Comparison of ENCODE assay signal across 11 cellular contexts in genomic region chr2:204109681-204110080, GRCh38.
DNase-seq lines count a peak whose midpoint lies in the region; ATAC-seq and TF ChIP-seq lines count a peak whose summit lies in the region.
"Had no signal": no experiment of that assay in that cellular context is flagged by ENCODE, and none has a peak within 500 bp of the region (broad histone marks: within the 10 kb centered on the region; RNA-seq: fewer than 3 reads in every experiment).

No MANE protein-coding gene starts in this region.

- H3K27me3 ChIP-seq in CD4-positive, alpha-beta memory T cell (ENCODE audit: insufficient read depth, low read length) = no peaks in the 10 kb centered on the region
- H3K27me3 ChIP-seq: gastroesophageal sphincter, SJSA1 had no signal

- H3K4me1 Mint-ChIP-seq in CD4-positive, alpha-beta memory T cell = peaks cover 40 to 59% (median 49%) of the 10 kb centered on the region in 4 donors
- H3K4me1 Mint-ChIP-seq in activated naive CD8-positive, alpha-beta T cell treated with anti-CD3 and anti-CD28 coated beads for 36 hours = peaks cover 79% of the 10 kb centered on the region
- H3K4me1 Mint-ChIP-seq in nephron = peaks cover 62% of the 10 kb centered on the region

- no peaks in the 10 kb centered on the region for H3K9me3 ChIP-seq in CD4-positive, alpha-beta memory T cell (ENCODE audit: control insufficient read depth in 1 of 2, low read length in 2 of 2)
- H3K9me3 ChIP-seq: gastroesophageal sphincter, SJSA1 had no signal

- H3K4me3 Mint-ChIP-seq in CD4-positive, alpha-beta memory T cell = peak overlapping the region; percentile 79 to 94 (median 86)
- H3K4me3 Mint-ChIP-seq in activated naive CD8-positive, alpha-beta T cell treated with anti-CD3 and anti-CD28 coated beads for 36 hours = peak overlapping the region; percentile 60
- no peak overlapping the region for H3K4me3 Mint-ChIP-seq in nephron

- CTCF ChIA-PET in CD4-positive, alpha-beta memory T cell (lab: Charles Lee; ENCODE audit: partially characterized antibody) = interaction anchor here (0.7 to 11.2 kb wide), 8 partner anchors 31 to 1569 kb away, joined by 3 to 187 read pairs (median 5); no protein-coding TSS in a partner anchor

- ATAC-seq in GM21825 (IDR thresholded peaks at IDR 0.05; ENCODE audit: unreplicated experiment) = no peak
- ATAC-seq: gastroesophageal sphincter had no signal

- TF ChIP-seq CTCF in LNCaP clone FGC (IDR thresholded peaks at IDR 0.05; ENCODE audit: control insufficient read depth, extremely low read depth, insufficient read depth) (no peak), nephron (IDR thresholded peaks at IDR 0.05; ENCODE audit: unreplicated experiment in 3 of 3) (no peak), GM13977 (IDR thresholded peaks at IDR 0.05; ENCODE audit: extremely low read depth, insufficient read depth, missing control alignments) (no peak)

- no peaks in the 10 kb centered on the region for H3K9me3 Mint-ChIP-seq in CD4-positive, alpha-beta memory T cell
- H3K9me3 Mint-ChIP-seq in activated naive CD8-positive, alpha-beta T cell treated with anti-CD3 and anti-CD28 coated beads for 36 hours = no peaks in the 10 kb centered on the region
- no peaks in the 10 kb centered on the region for H3K9me3 Mint-ChIP-seq in nephron

- no peaks in the 10 kb centered on the region for H3K36me3 Mint-ChIP-seq in CD4-positive, alpha-beta memory T cell
- H3K36me3 Mint-ChIP-seq in activated naive CD8-positive, alpha-beta T cell treated with anti-CD3 and anti-CD28 coated beads for 36 hours = no peaks in the 10 kb centered on the region
- no peaks in the 10 kb centered on the region for H3K36me3 Mint-ChIP-seq in nephron (ENCODE audit: low read depth)

- intact Hi-C loops in CD4-positive, alpha-beta memory T cell (cut with micrococcal nuclease) = loop anchor here (2.0 to 5.0 kb wide), 3 partner anchors 583 to 1657 kb away; no protein-coding TSS in a partner anchor

- peak overlapping the region in 6 of 7 donors; percentile 28 to 83 (median 78) for H3K27ac Mint-ChIP-seq in CD4-positive, alpha-beta memory T cell
- H3K27ac Mint-ChIP-seq in activated naive CD8-positive, alpha-beta T cell treated with anti-CD3 and anti-CD28 coated beads for 36 hours = peak overlapping the region; percentile 93
- H3K27ac Mint-ChIP-seq in nephron = peak overlapping the region; percentile 77 to 83 (median 77)

- H3K27me3 Mint-ChIP-seq in CD4-positive, alpha-beta memory T cell = no peaks in the 10 kb centered on the region
- no peaks in the 10 kb centered on the region for H3K27me3 Mint-ChIP-seq in activated naive CD8-positive, alpha-beta T cell treated with anti-CD3 and anti-CD28 coated beads for 36 hours
- peaks cover 7% of the 10 kb centered on the region for H3K27me3 Mint-ChIP-seq in nephron (ENCODE audit: low read depth)

- no peak overlapping the region for H3K27ac ChIP-seq in CD4-positive, alpha-beta memory T cell (ENCODE audit: low read depth, low read length)

- no peaks in the 10 kb centered on the region for H3K36me3 ChIP-seq in CD4-positive, alpha-beta memory T cell (ENCODE audit: insufficient read depth, low read length)
- H3K36me3 ChIP-seq: gastroesophageal sphincter, SJSA1 had no signal

- POLR2A ChIA-PET in CD4-positive, alpha-beta memory T cell (lab: Charles Lee; ENCODE audit: partially characterized antibody) = interaction anchor here (0.9 kb wide), 1 partner anchor 68 kb away, joined by 3 read pairs; no protein-coding TSS in a partner anchor

- peak overlapping the region in 1 of 2 donors; percentile 22 for H3K4me3 ChIP-seq in CD4-positive, alpha-beta memory T cell (ENCODE audit: low read length in 2 of 2)
- no peak overlapping the region for H3K4me3 ChIP-seq in LNCaP clone FGC (ENCODE audit: low read depth, low read length)
- H3K4me3 ChIP-seq: gastroesophageal sphincter, lung, SJSA1 had no signal

- in situ Hi-C loops in GM13977 (cut with MboI; ENCODE audit: low pct_unique_long_range_greater_than_20kb, low sequenced_read_pairs, unreplicated experiment) = no loop called here

- H3K4me1 ChIP-seq in CD4-positive, alpha-beta memory T cell (ENCODE audit: insufficient read depth, low read length) = peaks cover 41% of the 10 kb centered on the region

- peak in 3 of 5 donors; percentile 0 to 8 (median 4) for DNase-seq in CD4-positive, alpha-beta memory T cell
- DNase-seq in LNCaP clone FGC (ENCODE audit: low read depth) (peak; percentile 51), Kasumi-1 (lab: John Stamatoyannopoulos, UW) (no peak), EL (no peak), GM13977 (ENCODE audit: low spot score) (no peak)
- DNase-seq in activated naive CD8-positive, alpha-beta T cell treated with anti-CD3 and anti-CD28 coated beads for 36 hours = peak; percentile 13

Comparison
In these comparisons a context has a peak if more than half of its experiments do, and no peak if none do; other contexts are left out.
1. DNase-seq: peak in CD4-positive, alpha-beta memory T cell (3 of 5), LNCaP clone FGC (single experiment) and activated naive CD8-positive, alpha-beta T cell treated with anti-CD3 and anti-CD28 coated beads for 36 hours (single experiment); none in Kasumi-1 (0 of 2), EL (single experiment) and GM13977 (single experiment).
2. H3K4me3 Mint-ChIP-seq: peak in CD4-positive, alpha-beta memory T cell (8 of 8) and activated naive CD8-positive, alpha-beta T cell treated with anti-CD3 and anti-CD28 coated beads for 36 hours (single experiment); none in nephron (0 of 3).
3. Peak in every context shown above with its lines, with median percentiles within 50 percentile points of each other: H3K27ac Mint-ChIP-seq.